1 cellular context compared by ENCODE assay signal in the genomic region with DNA sequence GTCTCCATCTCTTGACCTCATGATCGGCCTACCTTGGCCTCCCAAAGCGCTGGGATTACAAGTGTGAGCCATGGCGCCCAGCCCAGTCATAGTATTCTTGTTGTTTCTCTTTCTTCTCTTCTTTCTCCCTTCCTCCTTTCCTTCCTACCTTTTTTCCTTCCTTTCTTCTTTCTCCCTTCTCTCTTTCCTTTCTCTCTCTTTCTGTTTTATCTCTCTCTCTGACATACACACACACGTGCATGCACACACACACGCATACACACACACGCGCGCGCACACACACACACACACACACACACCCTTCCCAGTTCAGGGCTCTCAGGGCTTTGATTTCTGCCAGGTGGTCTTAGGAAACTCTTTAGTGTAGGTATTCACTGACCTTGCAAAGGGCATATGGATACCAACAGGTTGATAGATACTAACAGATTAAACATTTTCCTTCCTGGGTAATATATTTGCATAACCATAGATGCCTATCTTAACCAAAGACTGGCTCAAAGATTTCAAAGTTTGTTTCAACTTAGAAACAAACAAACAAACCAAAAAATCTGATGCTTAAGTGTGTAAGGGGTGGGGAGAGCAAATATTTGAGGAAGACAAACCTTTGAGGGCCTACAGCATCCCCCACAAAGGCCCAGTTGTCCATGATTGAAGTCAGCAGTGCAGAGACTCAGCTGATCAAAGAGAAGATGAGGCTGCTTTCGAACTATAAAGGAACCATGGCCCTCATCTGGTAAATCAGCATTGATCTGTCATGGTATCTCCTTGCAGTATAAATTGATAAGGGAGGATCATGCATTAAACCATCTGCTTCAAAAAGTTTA.
A peak's percentile ranks its signal among the peaks of the same experiment; 100 is the strongest.
TF ChIP-seq lines count a peak whose summit lies in the region.

No MANE protein-coding gene starts in this region.

TF ChIP-seq in HepG2, 621 proteins besides CTCF, POLR2A, EP300 and RAD21 (continued from another document and continues in another):
- TF ChIP-seq, protein P1, sequence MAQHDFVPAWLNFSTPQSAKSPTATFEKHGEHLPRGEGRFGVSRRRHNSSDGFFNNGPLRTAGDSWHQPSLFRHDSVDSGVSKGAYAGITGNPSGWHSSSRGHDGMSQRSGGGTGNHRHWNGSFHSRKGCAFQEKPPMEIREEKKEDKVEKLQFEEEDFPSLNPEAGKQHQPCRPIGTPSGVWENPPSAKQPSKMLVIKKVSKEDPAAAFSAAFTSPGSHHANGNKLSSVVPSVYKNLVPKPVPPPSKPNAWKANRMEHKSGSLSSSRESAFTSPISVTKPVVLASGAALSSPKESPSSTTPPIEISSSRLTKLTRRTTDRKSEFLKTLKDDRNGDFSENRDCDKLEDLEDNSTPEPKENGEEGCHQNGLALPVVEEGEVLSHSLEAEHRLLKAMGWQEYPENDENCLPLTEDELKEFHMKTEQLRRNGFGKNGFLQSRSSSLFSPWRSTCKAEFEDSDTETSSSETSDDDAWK (CRISPR knock-in tag; IDR thresholded peaks at IDR 0.05) = no peak
- TF ChIP-seq ZNF589 (CRISPR knock-in tag; conservative IDR thresholded peaks at IDR 0.05) = no peak
- no peak for TF ChIP-seq ZBTB49 (CRISPR knock-in tag; IDR thresholded peaks at IDR 0.05; ENCODE audit: borderline replicate concordance)
- TF ChIP-seq ZGPAT (CRISPR knock-in tag; IDR thresholded peaks at IDR 0.05) = peak; percentile 82
- TF ChIP-seq HOXA7 (CRISPR knock-in tag; IDR thresholded peaks at IDR 0.05) = no peak
- TF ChIP-seq PAXIP1 (CRISPR knock-in tag; conservative IDR thresholded peaks at IDR 0.05) = peak; percentile 89
- TF ChIP-seq ZNF709 (CRISPR knock-in tag; IDR thresholded peaks at IDR 0.05) = no peak
- peak; percentile 94 for TF ChIP-seq TFAP4 (IDR thresholded peaks at IDR 0.05; ENCODE audit: borderline replicate concordance, low read depth)
- TF ChIP-seq CEBPG (CRISPR knock-in tag; IDR thresholded peaks at IDR 0.05) = peak; percentile 67; the same call in 1 of the 2 replicates
- TF ChIP-seq ZBTB25 (CRISPR knock-in tag; IDR thresholded peaks at IDR 0.05) = peak; percentile 79
- TF ChIP-seq BORCS8-MEF2B (CRISPR knock-in tag; IDR thresholded peaks at IDR 0.05) = no peak
- no peak for TF ChIP-seq SALL2 (CRISPR knock-in tag; IDR thresholded peaks at IDR 0.05)
- no peak for TF ChIP-seq HDAC6 (IDR thresholded peaks at IDR 0.05; ENCODE audit: low read depth, low read length)
- no peak for TF ChIP-seq NR1H2 (CRISPR knock-in tag; IDR thresholded peaks at IDR 0.05; ENCODE audit: borderline replicate concordance, low read depth)
- TF ChIP-seq ZBTB26 (CRISPR knock-in tag; IDR thresholded peaks at IDR 0.05; ENCODE audit: borderline replicate concordance) = no peak
- TF ChIP-seq ZNF773 (CRISPR knock-in tag; IDR thresholded peaks at IDR 0.05; ENCODE audit: borderline replicate concordance) = no peak
- no peak for TF ChIP-seq ZFP36L2 (CRISPR knock-in tag; IDR thresholded peaks at IDR 0.05)
- TF ChIP-seq, protein P2, sequence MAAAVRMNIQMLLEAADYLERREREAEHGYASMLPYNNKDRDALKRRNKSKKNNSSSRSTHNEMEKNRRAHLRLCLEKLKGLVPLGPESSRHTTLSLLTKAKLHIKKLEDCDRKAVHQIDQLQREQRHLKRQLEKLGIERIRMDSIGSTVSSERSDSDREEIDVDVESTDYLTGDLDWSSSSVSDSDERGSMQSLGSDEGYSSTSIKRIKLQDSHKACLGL (CRISPR knock-in tag; IDR thresholded peaks at IDR 0.05) = no peak
- TF ChIP-seq, protein P3, sequence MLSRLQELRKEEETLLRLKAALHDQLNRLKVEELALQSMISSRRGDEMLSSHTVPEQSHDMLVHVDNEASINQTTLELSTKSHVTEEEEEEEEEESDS (CRISPR knock-in tag; IDR thresholded peaks at IDR 0.05; ENCODE audit: borderline replicate concordance) = no peak
- no peak for TF ChIP-seq ZNF546 (CRISPR knock-in tag; conservative IDR thresholded peaks at IDR 0.05)
- no peak; the same call in 1 of the 2 replicates for TF ChIP-seq JDP2 (CRISPR knock-in tag; IDR thresholded peaks at IDR 0.05; ENCODE audit: borderline replicate concordance)
- TF ChIP-seq FOXJ3 (CRISPR knock-in tag; IDR thresholded peaks at IDR 0.05; ENCODE audit: borderline replicate concordance) = peak; percentile 97
- TF ChIP-seq, protein P4, sequence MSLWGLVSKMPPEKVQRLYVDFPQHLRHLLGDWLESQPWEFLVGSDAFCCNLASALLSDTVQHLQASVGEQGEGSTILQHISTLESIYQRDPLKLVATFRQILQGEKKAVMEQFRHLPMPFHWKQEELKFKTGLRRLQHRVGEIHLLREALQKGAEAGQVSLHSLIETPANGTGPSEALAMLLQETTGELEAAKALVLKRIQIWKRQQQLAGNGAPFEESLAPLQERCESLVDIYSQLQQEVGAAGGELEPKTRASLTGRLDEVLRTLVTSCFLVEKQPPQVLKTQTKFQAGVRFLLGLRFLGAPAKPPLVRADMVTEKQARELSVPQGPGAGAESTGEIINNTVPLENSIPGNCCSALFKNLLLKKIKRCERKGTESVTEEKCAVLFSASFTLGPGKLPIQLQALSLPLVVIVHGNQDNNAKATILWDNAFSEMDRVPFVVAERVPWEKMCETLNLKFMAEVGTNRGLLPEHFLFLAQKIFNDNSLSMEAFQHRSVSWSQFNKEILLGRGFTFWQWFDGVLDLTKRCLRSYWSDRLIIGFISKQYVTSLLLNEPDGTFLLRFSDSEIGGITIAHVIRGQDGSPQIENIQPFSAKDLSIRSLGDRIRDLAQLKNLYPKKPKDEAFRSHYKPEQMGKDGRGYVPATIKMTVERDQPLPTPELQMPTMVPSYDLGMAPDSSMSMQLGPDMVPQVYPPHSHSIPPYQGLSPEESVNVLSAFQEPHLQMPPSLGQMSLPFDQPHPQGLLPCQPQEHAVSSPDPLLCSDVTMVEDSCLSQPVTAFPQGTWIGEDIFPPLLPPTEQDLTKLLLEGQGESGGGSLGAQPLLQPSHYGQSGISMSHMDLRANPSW (CRISPR knock-in tag; IDR thresholded peaks at IDR 0.05; ENCODE audit: borderline replicate concordance) = 0 out of 2 replicates have a peak, but pooled peaks have one; percentile 61
- TF ChIP-seq, protein P5, sequence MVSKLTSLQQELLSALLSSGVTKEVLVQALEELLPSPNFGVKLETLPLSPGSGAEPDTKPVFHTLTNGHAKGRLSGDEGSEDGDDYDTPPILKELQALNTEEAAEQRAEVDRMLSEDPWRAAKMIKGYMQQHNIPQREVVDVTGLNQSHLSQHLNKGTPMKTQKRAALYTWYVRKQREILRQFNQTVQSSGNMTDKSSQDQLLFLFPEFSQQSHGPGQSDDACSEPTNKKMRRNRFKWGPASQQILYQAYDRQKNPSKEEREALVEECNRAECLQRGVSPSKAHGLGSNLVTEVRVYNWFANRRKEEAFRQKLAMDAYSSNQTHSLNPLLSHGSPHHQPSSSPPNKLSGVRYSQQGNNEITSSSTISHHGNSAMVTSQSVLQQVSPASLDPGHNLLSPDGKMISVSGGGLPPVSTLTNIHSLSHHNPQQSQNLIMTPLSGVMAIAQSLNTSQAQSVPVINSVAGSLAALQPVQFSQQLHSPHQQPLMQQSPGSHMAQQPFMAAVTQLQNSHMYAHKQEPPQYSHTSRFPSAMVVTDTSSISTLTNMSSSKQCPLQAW (CRISPR knock-in tag; IDR thresholded peaks at IDR 0.05) = no peak
- TF ChIP-seq, protein P6, sequence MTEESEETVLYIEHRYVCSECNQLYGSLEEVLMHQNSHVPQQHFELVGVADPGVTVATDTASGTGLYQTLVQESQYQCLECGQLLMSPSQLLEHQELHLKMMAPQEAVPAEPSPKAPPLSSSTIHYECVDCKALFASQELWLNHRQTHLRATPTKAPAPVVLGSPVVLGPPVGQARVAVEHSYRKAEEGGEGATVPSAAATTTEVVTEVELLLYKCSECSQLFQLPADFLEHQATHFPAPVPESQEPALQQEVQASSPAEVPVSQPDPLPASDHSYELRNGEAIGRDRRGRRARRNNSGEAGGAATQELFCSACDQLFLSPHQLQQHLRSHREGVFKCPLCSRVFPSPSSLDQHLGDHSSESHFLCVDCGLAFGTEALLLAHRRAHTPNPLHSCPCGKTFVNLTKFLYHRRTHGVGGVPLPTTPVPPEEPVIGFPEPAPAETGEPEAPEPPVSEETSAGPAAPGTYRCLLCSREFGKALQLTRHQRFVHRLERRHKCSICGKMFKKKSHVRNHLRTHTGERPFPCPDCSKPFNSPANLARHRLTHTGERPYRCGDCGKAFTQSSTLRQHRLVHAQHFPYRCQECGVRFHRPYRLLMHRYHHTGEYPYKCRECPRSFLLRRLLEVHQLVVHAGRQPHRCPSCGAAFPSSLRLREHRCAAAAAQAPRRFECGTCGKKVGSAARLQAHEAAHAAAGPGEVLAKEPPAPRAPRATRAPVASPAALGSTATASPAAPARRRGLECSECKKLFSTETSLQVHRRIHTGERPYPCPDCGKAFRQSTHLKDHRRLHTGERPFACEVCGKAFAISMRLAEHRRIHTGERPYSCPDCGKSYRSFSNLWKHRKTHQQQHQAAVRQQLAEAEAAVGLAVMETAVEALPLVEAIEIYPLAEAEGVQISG (CRISPR knock-in tag; IDR thresholded peaks at IDR 0.05) = no peak
- TF ChIP-seq SMAD1 (CRISPR knock-in tag; IDR thresholded peaks at IDR 0.05; ENCODE audit: borderline replicate concordance, low read depth) = no peak
- peak; percentile 100 for TF ChIP-seq ISL2 (CRISPR knock-in tag; IDR thresholded peaks at IDR 0.05)
- no peak; the same call in 1 of the 2 replicates for TF ChIP-seq MEIS2 (CRISPR knock-in tag; IDR thresholded peaks at IDR 0.05)
- peak in 1 of 2 experiments; percentile 63; a peak in 1 of 4 replicates for TF ChIP-seq NR2F1 (CRISPR knock-in tag; IDR thresholded peaks at IDR 0.05)
